In the genomic region with DNA sequence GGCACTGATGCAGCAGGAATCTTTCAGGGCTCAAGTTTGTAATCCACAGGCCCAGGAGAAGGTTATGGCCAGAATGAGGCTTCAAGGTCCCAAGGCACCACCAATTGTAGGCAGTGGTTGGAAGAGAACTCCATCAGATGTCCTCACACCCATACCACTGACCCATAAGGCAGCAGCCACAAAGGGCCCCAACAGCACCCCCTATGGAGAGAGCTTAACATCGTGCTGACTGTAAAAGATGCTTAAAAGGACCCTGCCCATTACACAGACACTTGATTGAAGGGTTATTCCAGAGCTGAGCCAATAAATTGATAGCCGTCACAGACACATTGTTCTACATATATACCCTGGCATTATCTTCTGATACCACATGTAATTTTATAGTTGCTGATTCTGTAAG, we compare ENCODE assay signal across 13 cellular contexts.
DNase-seq lines count a peak whose midpoint lies in the region; ATAC-seq and TF ChIP-seq lines count a peak whose summit lies in the region.
"Had no signal": no experiment of that assay in that cellular context is flagged by ENCODE, and none has a peak within 500 bp of the region (broad histone marks: within the 10 kb centered on the region; RNA-seq: fewer than 3 reads in every experiment).

No MANE protein-coding gene starts in this region.

- H4K20me1 ChIP-seq in fibroblast of lung (ENCODE audit: control insufficient read depth, extremely low read depth, insufficient read depth, low read length), result no peaks in the 10 kb centered on the region

- peaks cover 17% of the 10 kb centered on the region for H3K4me1 ChIP-seq in fibroblast of lung (ENCODE audit: control insufficient read depth, extremely low read depth, insufficient read depth, low read length)
- H3K4me1 ChIP-seq in skeletal muscle satellite cell (ENCODE audit: control insufficient read depth, insufficient read depth, low read length), result peaks cover 43% of the 10 kb centered on the region

- H3K9ac ChIP-seq in fibroblast of lung (ENCODE audit: insufficient read depth, low read length) (no peak overlapping the region), skeletal muscle satellite cell (ENCODE audit: low read depth, low read length) (no peak overlapping the region)

- no peak for ATAC-seq in GM21825 (IDR thresholded peaks at IDR 0.05; ENCODE audit: unreplicated experiment)

- no peaks in the 10 kb centered on the region for H3K27me3 ChIP-seq in fibroblast of lung (ENCODE audit: control insufficient read depth, insufficient read depth, low read length)
- no peaks in the 10 kb centered on the region for H3K27me3 ChIP-seq in skeletal muscle satellite cell (ENCODE audit: control insufficient read depth, insufficient read depth, low read length)
- H3K27me3 ChIP-seq: esophagus muscularis mucosa, neutrophil had no signal

- H2AFZ ChIP-seq in fibroblast of lung (ENCODE audit: low read length), result no peak overlapping the region

- H3K27ac ChIP-seq in fibroblast of lung (ENCODE audit: insufficient read depth, low read length), result peak overlapping the region; percentile 87
- H3K27ac ChIP-seq: esophagus muscularis mucosa, neutrophil had no signal

- peak; percentile 7 to 14 for TF ChIP-seq CTCF in fibroblast of lung (conservative IDR thresholded peaks at IDR 0.05 in 1 of 2, IDR thresholded peaks at IDR 0.05 in 1 of 2; ENCODE audit: low read depth in 1 of 2, low read length in 2 of 2)

- H3K4me2 ChIP-seq in fibroblast of lung (ENCODE audit: extremely low read depth, insufficient read depth, low read length) (no peak overlapping the region), skeletal muscle satellite cell (ENCODE audit: low read length) (peak overlapping the region; percentile 70)

- peaks cover 2% of the 10 kb centered on the region for H3K79me2 ChIP-seq in fibroblast of lung (ENCODE audit: control insufficient read depth, insufficient read depth, low read length)

- H3K9me3 ChIP-seq in fibroblast of lung (ENCODE audit: control insufficient read depth, insufficient read depth, low read depth, low read length), result no peaks in the 10 kb centered on the region
- no peaks in the 10 kb centered on the region for H3K9me3 ChIP-seq in skeletal muscle satellite cell (replicated peaks; ENCODE audit: low read length)
- H3K9me3 ChIP-seq: esophagus muscularis mucosa, neutrophil had no signal

- DNase-seq in NCI-H82 (lab: John Stamatoyannopoulos, UW) (peak; percentile 10), NCI-H82 treated with DMSO at 0.1 percent for 48 hours (lab: John Stamatoyannopoulos, UW; ENCODE audit: unreplicated experiment) (no peak), NCI-H69 (lab: John Stamatoyannopoulos, UW) (peak; percentile 4), fibroblast of lung (ENCODE audit: low read depth in 2 of 2) (peak in 1 of 2 donors; percentile 7), NCI-H1930 (lab: John Stamatoyannopoulos, UW) (no peak)
- DNase-seq in activated CD8-positive, alpha-beta memory T cell treated with anti-CD3 and anti-CD28 coated beads, Interleukin-2, amount 50 U/mL, for 4 hours, result no peak
- DNase-seq: activated T-cell treated with anti-CD3 and anti-CD28 coated beads, Interleukin-2, amount 50 U/mL, for 24 hours; NCI-H1694 treated with DMSO at 0.1 percent for 48 hours; stimulated activated naive CD4-positive, alpha-beta T cell had no signal

- H3K36me3 ChIP-seq in fibroblast of lung (ENCODE audit: control insufficient read depth, insufficient read depth, low read length), result peaks cover 6% of the 10 kb centered on the region
- H3K36me3 ChIP-seq in skeletal muscle satellite cell (ENCODE audit: insufficient read depth, low read length), result no peaks in the 10 kb centered on the region
- H3K36me3 ChIP-seq: neutrophil had no signal

- H3K4me3 ChIP-seq in fibroblast of lung (replicated peaks in 1 of 4; ENCODE audit: control extremely low read depth in 1 of 4, insufficient read depth in 1 of 4, low read depth in 3 of 4, low read length in 4 of 4), result no peak overlapping the region
- H3K4me3 ChIP-seq in skeletal muscle satellite cell (ENCODE audit: low read length), result no peak overlapping the region
- H3K4me3 ChIP-seq: esophagus muscularis mucosa had no signal

Comparison
In these comparisons a context has a peak if more than half of its experiments do, and no peak if none do; other contexts are left out.
1. DNase-seq: peak in NCI-H82 (single experiment) and NCI-H69 (single experiment); none in NCI-H82 treated with DMSO at 0.1 percent for 48 hours (single experiment), NCI-H1930 (0 of 2) and activated CD8-positive, alpha-beta memory T cell treated with anti-CD3 and anti-CD28 coated beads, Interleukin-2, amount 50 U/mL, for 4 hours (single experiment).